In genomic region chr7:2353113-2353512, GRCh38 we compare ENCODE assay signal across 1 cellular context.
TF ChIP-seq lines count a peak whose summit lies in the region.

No MANE protein-coding gene starts in this region.

TF ChIP-seq in GM12878, 131 proteins besides CTCF, POLR2A, EP300 and RAD21:
- TF ChIP-seq KAT2A (conservative IDR thresholded peaks at IDR 0.05; ENCODE audit: control insufficient read depth, low read depth, low read length), result no peak
- TF ChIP-seq MYC (IDR thresholded peaks at IDR 0.05; ENCODE audit: insufficient read depth, insufficient read length, insufficient replicate concordance, low read length, severe bottlenecking), result no peak
- TF ChIP-seq NBN (IDR thresholded peaks at IDR 0.05), result no peak
- no peak for TF ChIP-seq ZBTB40 (IDR thresholded peaks at IDR 0.05; ENCODE audit: borderline replicate concordance)
- no peak for TF ChIP-seq PAX5 (IDR thresholded peaks at IDR 0.05; ENCODE audit: borderline replicate concordance, low read depth, low read length)
- no peak for TF ChIP-seq IKZF2 (IDR thresholded peaks at IDR 0.05)
- TF ChIP-seq MEF2A (IDR thresholded peaks at IDR 0.05; ENCODE audit: insufficient read depth, low read depth, low read length), result no peak
